In the genomic region with DNA sequence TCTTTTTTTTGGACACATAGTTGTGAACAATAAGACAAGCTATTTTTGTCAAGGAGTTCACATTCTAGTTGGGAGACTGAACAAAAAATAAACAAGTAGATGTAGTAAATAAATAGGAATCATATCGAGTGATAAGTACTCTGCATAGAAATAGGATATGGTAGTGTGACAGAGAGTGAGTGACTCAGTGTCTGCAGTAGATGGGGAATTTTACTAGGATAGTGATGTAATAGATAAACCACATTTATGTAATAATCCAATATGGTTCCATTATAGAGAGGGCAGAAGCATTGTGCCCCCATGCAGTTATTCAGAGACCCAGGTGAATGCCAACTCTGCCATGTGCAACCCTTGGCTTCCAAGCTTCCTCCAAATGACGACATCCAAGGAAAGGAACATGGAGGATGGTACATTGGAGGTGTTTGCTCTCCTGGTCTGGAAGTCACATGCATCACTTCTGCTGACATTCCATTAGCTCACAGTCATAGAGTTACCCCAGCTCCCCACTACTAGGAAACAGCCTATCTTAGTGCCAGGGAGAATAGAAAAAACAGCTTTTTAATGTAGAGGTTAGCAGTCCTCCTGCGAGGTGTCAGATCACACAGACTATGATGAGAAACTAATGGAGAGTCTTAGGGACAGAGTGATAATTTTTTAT, we compare ENCODE assay signal across 1 cellular context.
TF ChIP-seq lines count a peak whose summit lies in the region.

No MANE protein-coding gene starts in this region.

TF ChIP-seq in SK-N-SH treated with all-trans-retinoic acid at 6 μM for 48 hours, 23 proteins besides CTCF, POLR2A, EP300 and RAD21 (continued from another document):
- TF ChIP-seq PATZ1 (CRISPR knock-in tag; IDR thresholded peaks at IDR 0.05; ENCODE audit: borderline replicate concordance): no peak
- TF ChIP-seq TSHZ2 (CRISPR knock-in tag; IDR thresholded peaks at IDR 0.05): no peak
- TF ChIP-seq CSDC2 (CRISPR knock-in tag; IDR thresholded peaks at IDR 0.05): no peak
